In genomic region chr5:135930949-135931295, GRCh38 we compare ENCODE assay signal across 19 cellular contexts. TPM values are rescaled to one million over a fixed set of nuclear protein-coding genes. Genes with fewer than 3 reads are reported as not detected.
DNase-seq lines count a peak whose midpoint lies in the region; ATAC-seq and TF ChIP-seq lines count a peak whose summit lies in the region.
"Had no signal": no experiment of that assay in that cellular context is flagged by ENCODE, and none has a peak within 500 bp of the region (broad histone marks: within the 10 kb centered on the region; RNA-seq: fewer than 3 reads in every experiment).

No MANE protein-coding gene starts in this region.

- H3K4ac ChIP-seq in H9 (ENCODE audit: low read depth, low read length): no peak overlapping the region

- H3K27ac Mint-ChIP-seq in H9 (no peak overlapping the region), brain (no peak overlapping the region)
- H3K27ac Mint-ChIP-seq in CD8-positive, alpha-beta T cell: no peak overlapping the region

- peak overlapping the region; percentile 83 for H3K4me2 ChIP-seq in H9 (ENCODE audit: insufficient read depth, insufficient read length, low read length)

- intact Hi-C loops in CD8-positive, alpha-beta T cell (cut with DNase I, micrococcal nuclease): no loop called here

- no peaks in the 10 kb centered on the region for H4K20me1 ChIP-seq in H9 (ENCODE audit: control insufficient read depth, insufficient read depth, insufficient read length)

- H3K4me3 ChIP-seq in skeletal muscle cell (ENCODE audit: low read depth, low read length): peak overlapping the region; percentile 1
- no peak overlapping the region for H3K4me3 ChIP-seq in CD8-positive, alpha-beta T cell (ENCODE audit: low read depth, low read length)
- H3K4me3 ChIP-seq: K562 had no signal

- H2BK120ac ChIP-seq in H9 (ENCODE audit: low read depth, low read length, poor library complexity, severe bottlenecking): no peak overlapping the region

- H3K9ac ChIP-seq in H9 (ENCODE audit: extremely low read depth, insufficient read length, low read length): no peak overlapping the region

- CTCF ChIA-PET in CD8-positive, alpha-beta T cell (lab: Charles Lee): no interaction called here

- H2AK5ac ChIP-seq in H9 (ENCODE audit: insufficient read length, low read length): no peak overlapping the region

- no peak overlapping the region for H4K91ac ChIP-seq in H9 (ENCODE audit: insufficient read length, low read depth, low read length)

- no peak overlapping the region for H3K14ac ChIP-seq in H9 (ENCODE audit: insufficient read depth, low read length)

- H3K4me1 ChIP-seq in H9 (ENCODE audit: insufficient read depth, low read length): no peaks in the 10 kb centered on the region
- H3K4me1 ChIP-seq in CD8-positive, alpha-beta T cell (ENCODE audit: insufficient read depth, low read length): no peaks in the 10 kb centered on the region

- no peak for ATAC-seq in HG03469 (IDR thresholded peaks at IDR 0.05; ENCODE audit: unreplicated experiment)
- no peak for ATAC-seq in CD8-positive, alpha-beta T cell
- ATAC-seq: K562 had no signal

- H2BK20ac ChIP-seq in H9 (ENCODE audit: low read depth, low read length, poor library complexity, severe bottlenecking): no peak overlapping the region

- no peaks in the 10 kb centered on the region for H3K79me1 ChIP-seq in H9 (ENCODE audit: insufficient read depth, low read depth, low read length, poor library complexity, severe bottlenecking)

- no peaks in the 10 kb centered on the region for H3K79me2 ChIP-seq in H9 (ENCODE audit: insufficient read depth, low read length)

- H3K9me3 ChIP-seq in H9 (ENCODE audit: control insufficient read depth, low read depth, low read length): no peaks in the 10 kb centered on the region
- no peaks in the 10 kb centered on the region for H3K9me3 ChIP-seq in CD8-positive, alpha-beta T cell (ENCODE audit: low read length)
- H3K9me3 ChIP-seq: Caco-2 had no signal

- H3K36me3 Mint-ChIP-seq in H9 (ENCODE audit: insufficient read depth in 1 of 3, low read depth in 3 of 3): no peaks in the 10 kb centered on the region
- no peaks in the 10 kb centered on the region for H3K36me3 Mint-ChIP-seq in brain
- no peaks in the 10 kb centered on the region for H3K36me3 Mint-ChIP-seq in CD8-positive, alpha-beta T cell

- H2BK15ac ChIP-seq in H9 (ENCODE audit: low read depth, low read length): no peak overlapping the region

- peak overlapping the region; percentile 67 to 85 for H3K4me3 Mint-ChIP-seq in H9
- peak overlapping the region; percentile 65 to 82 (median 77) for H3K4me3 Mint-ChIP-seq in brain
- H3K4me3 Mint-ChIP-seq in CD8-positive, alpha-beta T cell: no peak overlapping the region

- peaks cover 4% of the 10 kb centered on the region for H3K23me2 ChIP-seq in H9 (ENCODE audit: insufficient read length, low read depth, low read length, poor library complexity, severe bottlenecking)

- H3T11ph ChIP-seq in H9 (ENCODE audit: low read length): no peak overlapping the region

- no peak overlapping the region for H4K8ac ChIP-seq in H9 (replicated peaks; ENCODE audit: insufficient read length, low read depth, low read length)

- DNase-seq in H9: peak; percentile 35
- peak; percentile 44 for DNase-seq in iPS-NIHi11 (ENCODE audit: low spot score)
- no peak for DNase-seq in skeletal muscle cell (ENCODE audit: low read depth)
- DNase-seq in HuH-7.5 (ENCODE audit: low spot score): no peak
- DNase-seq in activated CD4-positive, alpha-beta T cell treated with anti-CD3 and anti-CD28 coated beads, Interleukin-2, amount 50 U/mL, for 4 hours: no peak
- DNase-seq in CD8-positive, alpha-beta T cell: no peak
- DNase-seq: activated CD4-positive, CD25-positive, alpha-beta regulatory T cell treated with anti-CD3 and anti-CD28 coated beads, Interleukin-2, amount 50 U/mL, for 72 hours; anterior cingulate cortex; Caco-2; NCI-H2081 treated with DMSO at 0.1 percent for 48 hours; SHP77; stimulated activated CD4-positive, alpha-beta T cell treated with anti-CD3 and anti-CD28 coated beads, Interleukin-2, amount 100 ng/mL, for 24 hours; T-helper 2 cell had no signal

- H3K9me3 Mint-ChIP-seq in H9 (no peaks in the 10 kb centered on the region), brain (peaks cover 3 to 30% (median 18%) of the 10 kb centered on the region in 5 experiments)
- H3K9me3 Mint-ChIP-seq in CD8-positive, alpha-beta T cell: no peaks in the 10 kb centered on the region

- H3K36me3 ChIP-seq in CD8-positive, alpha-beta T cell (ENCODE audit: insufficient read depth, low read length): no peaks in the 10 kb centered on the region
- H3K36me3 ChIP-seq: right atrium auricular region had no signal

- no CpG with 5 or more reads among the region's 18 CpGs for WGBS in H9 (ENCODE audit: extremely low coverage, insufficient read length, low lambda C conversion rate)

- peaks cover 17% of the 10 kb centered on the region; the same call in 1 of the 2 replicates for H3K27me3 ChIP-seq in H9 (ENCODE audit: insufficient read depth, low read length)
- H3K27me3 ChIP-seq in CD8-positive, alpha-beta T cell (ENCODE audit: insufficient read depth, low read length): peaks cover 4% of the 10 kb centered on the region

- H3K27me3 Mint-ChIP-seq in H9 (ENCODE audit: low read depth) (peaks cover 87% of the 10 kb centered on the region), brain (peaks cover 86% of the 10 kb centered on the region)
- H3K27me3 Mint-ChIP-seq in CD8-positive, alpha-beta T cell (ENCODE audit: low read depth): peaks cover 40% of the 10 kb centered on the region

- no peak overlapping the region for H3K23ac ChIP-seq in H9 (ENCODE audit: insufficient read length, low read depth, low read length)

- TF ChIP-seq CTCF in H9 (conservative IDR thresholded peaks at IDR 0.05) (no peak), brain (conservative IDR thresholded peaks at IDR 0.05) (no peak)
- TF ChIP-seq CTCF in CD8-positive, alpha-beta T cell (IDR thresholded peaks at IDR 0.05): no peak

- no peak overlapping the region for H3K56ac ChIP-seq in H9 (ENCODE audit: insufficient read length, low read depth, low read length)

- POLR2A ChIA-PET in CD8-positive, alpha-beta T cell (lab: Charles Lee): no interaction called here

- H3K27ac ChIP-seq in H9 (ENCODE audit: insufficient read length, low read depth, low read length): no peak overlapping the region
- no peak overlapping the region for H3K27ac ChIP-seq in CD8-positive, alpha-beta T cell (ENCODE audit: low read depth, low read length)
- H3K27ac ChIP-seq: right atrium auricular region had no signal

- peaks cover 0 to 3% of the 10 kb centered on the region in 2 experiments; a peak in 1 of 4 replicates for H3K4me1 Mint-ChIP-seq in H9
- peaks cover 6% of the 10 kb centered on the region for H3K4me1 Mint-ChIP-seq in brain
- H3K4me1 Mint-ChIP-seq in CD8-positive, alpha-beta T cell (ENCODE audit: low read depth): no peaks in the 10 kb centered on the region

- no peak overlapping the region for H2BK5ac ChIP-seq in H9 (ENCODE audit: insufficient read length, low read length)

- H4K5ac ChIP-seq in H9 (ENCODE audit: insufficient read length, low read depth, low read length): no peak overlapping the region

- no peak overlapping the region for H2AFZ ChIP-seq in H9 (ENCODE audit: low read length)

- no peak overlapping the region for H2BK12ac ChIP-seq in H9 (ENCODE audit: insufficient read length, low read depth, low read length)

- no peak overlapping the region for H3K18ac ChIP-seq in H9 (ENCODE audit: insufficient read length, low read depth, low read length)

RNA-seq across cellular contexts. Expression of gene LECT2, which starts 23.9 kb away (rescaled TPM):
- total RNA-seq in H9 (2021): not detected in 2 replicates
- not detected for polyA plus RNA-seq in brain (ENCODE audit: insufficient read depth, low read depth, low replicate concordance)
- total RNA-seq in CD8-positive, alpha-beta T cell: not detected
- total RNA-seq: cerebellum, fibroblast of villous mesenchyme, K562, right atrium auricular region had no signal
- polyA plus RNA-seq: K562 had no signal

RNA-seq across cellular contexts. Expression of gene IL9, which starts 35.3 kb away (rescaled TPM):
- total RNA-seq in H9 (2021): not detected in 2 replicates
- not detected for polyA plus RNA-seq in brain (ENCODE audit: insufficient read depth, low read depth, low replicate concordance)
- total RNA-seq in CD8-positive, alpha-beta T cell: not detected
- total RNA-seq: Caco-2, cerebellum, fibroblast of villous mesenchyme, K562, right atrium auricular region had no signal
- polyA plus RNA-seq: K562 had no signal

Comparison
In these comparisons a context has a peak if more than half of its experiments do, and no peak if none do; other contexts are left out.
1. DNase-seq: peak in H9 (single experiment) and iPS-NIHi11 (single experiment); none in skeletal muscle cell (single experiment), HuH-7.5 (single experiment), activated CD4-positive, alpha-beta T cell treated with anti-CD3 and anti-CD28 coated beads, Interleukin-2, amount 50 U/mL, for 4 hours (0 of 2) and CD8-positive, alpha-beta T cell (0 of 7).